In genomic region chr12:75323663-75324062, GRCh38 we compare ENCODE assay signal across 24 cellular contexts. TPM values are rescaled to one million over a fixed set of nuclear protein-coding genes. Genes with fewer than 3 reads are reported as not detected.
"Had no signal": no experiment of that assay in that cellular context is flagged by ENCODE, and none has a peak within 500 bp of the region (broad histone marks: within the 10 kb centered on the region; RNA-seq: fewer than 3 reads in every experiment).

No MANE protein-coding gene starts in this region.

- H3K27me3 ChIP-seq: cardiac muscle cell had no signal

- H3K4me3 ChIP-seq: cardiac muscle cell had no signal

- H3K27ac ChIP-seq: cardiac muscle cell had no signal

- DNase-seq: activated CD4-positive, alpha-beta T cell treated with anti-CD3 and anti-CD28 coated beads for 48 hours; activated CD4-positive, alpha-beta T cell treated with anti-CD3 and anti-CD28 coated beads, Interleukin-2, amount 50 U/mL, for 4 hours; activated CD4-positive, CD25-positive, alpha-beta regulatory T cell treated with anti-CD3 and anti-CD28 coated beads, Interleukin-2, amount 50 U/mL, for 72 hours; activated CD8-positive, alpha-beta memory T cell treated with anti-CD3 and anti-CD28 coated beads, Interleukin-2, amount 50 U/mL, for 48 hours; activated CD8-positive, alpha-beta T cell treated with anti-CD3 and anti-CD28 coated beads, Interleukin-2, amount 10 ng/mL, durations not matched to agents 7 days and 5 days; activated naive CD4-positive, alpha-beta T cell; activated naive CD8-positive, alpha-beta T cell treated with anti-CD3 and anti-CD28 coated beads, Interleukin-2, amount 50 U/mL, for 24 hours; activated T-cell treated with anti-CD3 and anti-CD28 coated beads, Interleukin-2, amount 50 U/mL, for 1 hour; amygdala; Karpas-422; NCI-H1092; NCI-H1417; NCI-H1694; NCI-H2029; NCI-H446; NCI-H524; PC-3; SHP77 treated with DMSO at 0.1 percent for 48 hours had no signal

- FAIRE-seq: astrocyte, RCC 7860 had no signal

- H3K36me3 ChIP-seq: cardiac muscle cell had no signal

- ATAC-seq: activated CD8-positive, alpha-beta T cell treated with anti-CD3 and anti-CD28 coated beads, Interleukin-2, amount 10 ng/mL, durations not matched to agents 7 days and 5 days; activated naive CD4-positive, alpha-beta T cell treated with anti-CD3 and anti-CD28 coated beads, Interleukin-2, amount 50 U/mL, for 72 hours; activated naive CD8-positive, alpha-beta T cell treated with anti-CD3 and anti-CD28 coated beads, Interleukin-2, amount 50 U/mL, for 24 hours; PC-3; WTC11 had no signal

RNA-seq across cellular contexts. Expression of gene GLIPR1L1, which starts 10.8 kb away (rescaled TPM):
- total RNA-seq: activated CD8-positive, alpha-beta T cell treated with anti-CD3 and anti-CD28 coated beads, Interleukin-2, amount 10 ng/mL, durations not matched to agents 7 days and 5 days; activated naive CD4-positive, alpha-beta T cell treated with anti-CD3 and anti-CD28 coated beads, Interleukin-2, amount 50 U/mL, for 72 hours; astrocyte; cardiac muscle cell; PC-3; SK-MEL-5; WTC11 had no signal
- polyA plus RNA-seq: cardiac muscle cell had no signal
